In the genomic region with DNA sequence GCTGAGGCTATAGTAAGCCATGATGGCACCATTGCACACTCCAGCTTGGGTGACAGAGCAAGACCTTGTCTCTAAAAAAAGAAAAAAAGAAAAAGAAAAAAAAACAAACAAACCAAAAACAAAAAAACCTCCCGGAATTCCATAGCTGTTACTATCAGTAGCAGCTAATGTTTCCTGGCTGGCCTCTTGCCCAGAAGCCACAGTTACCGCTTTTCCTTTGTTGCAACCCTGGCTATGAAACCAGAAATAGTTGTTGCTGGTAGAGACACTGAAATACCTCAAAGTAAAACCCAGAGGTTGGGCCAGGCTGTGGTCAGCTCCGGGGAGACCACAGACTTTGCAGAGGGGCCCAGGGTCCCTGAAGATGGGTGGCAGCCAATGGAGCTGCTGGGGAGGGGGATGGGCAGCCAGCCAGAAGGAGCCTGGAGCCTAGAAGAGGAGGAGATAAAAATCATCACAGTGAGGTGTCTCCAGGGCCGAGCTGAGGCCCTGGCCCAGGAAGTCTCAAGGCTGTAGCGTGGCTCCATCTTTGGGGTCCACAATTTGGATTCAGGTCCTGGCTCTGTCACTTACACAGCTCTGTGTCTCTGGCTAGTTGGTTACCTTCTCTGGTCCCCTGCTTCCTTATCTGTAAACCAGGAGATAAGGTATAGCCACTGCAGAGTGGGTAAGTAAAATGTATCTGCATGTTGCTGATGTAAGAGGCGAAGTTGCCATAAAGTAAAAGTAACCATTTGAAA, we compare ENCODE assay signal across 8 cellular contexts. TPM values are rescaled to one million over a fixed set of nuclear protein-coding genes. Genes with fewer than 3 reads are reported as not detected.
DNase-seq lines count a peak whose midpoint lies in the region; ATAC-seq and TF ChIP-seq lines count a peak whose summit lies in the region.

No MANE protein-coding gene starts in this region.

- no peaks in the 10 kb centered on the region for H3K27me3 ChIP-seq in right lobe of liver

- ATAC-seq in right lobe of liver (peak; percentile 37 to 55 (median 38)), GM18868 (IDR thresholded peaks at IDR 0.05; ENCODE audit: unreplicated experiment) (no peak)

- peak overlapping the region; percentile 93 for H3K27ac ChIP-seq in RWPE1
- peak overlapping the region; percentile 60 for H3K27ac ChIP-seq in cingulate gyrus (ENCODE audit: low read depth, low read length)
- H3K27ac ChIP-seq in right lobe of liver, result peak overlapping the region; percentile 5 to 84 (median 51)

- DNase-seq in C1 segment of cervical spinal cord (lab: John Stamatoyannopoulos, UW) (peak in 10 of 14 donors; percentile 20 to 69 (median 42)), HT1080 (ENCODE audit: low read depth) (peak; percentile 95), RWPE1 (ENCODE audit: low spot score) (peak; percentile 73), right lobe of liver (peak; percentile 77 to 87 (median 78)), superior temporal gyrus (ENCODE audit: extremely low spot score) (peak; percentile 68)
- DNase-seq in stimulated activated CD4-positive, alpha-beta T cell treated with anti-CD3 and anti-CD28 coated beads, Interleukin-1b, Interleukin-23, amount 100 ng/mL, for 48 hours, result no peak

- H3K9me3 ChIP-seq in right lobe of liver, result no peaks in the 10 kb centered on the region

- H3K4me1 ChIP-seq in right lobe of liver, result peaks cover 0 to 27% (median 1%) of the 10 kb centered on the region in 4 donors

- intact Hi-C loops in right lobe of liver (cut with DNase I), result no loop called here

- WGBS in right lobe of liver (ENCODE audit: insufficient coverage, low coverage, low lambda C conversion rate, missing lambda C conversion rate), result 19% methylated on average over 6 of the region's 6 CpGs

- no peak overlapping the region for H3K4me3 ChIP-seq in right lobe of liver

- no peak for TF ChIP-seq POLR2A in right lobe of liver (IDR thresholded peaks at IDR 0.05)

- CTCF ChIA-PET in RWPE1 (lab: Yijun Ruan, JAX), result interaction anchor here (0.6 kb wide), 2 partner anchors 902 to 1022 kb away, joined by 4 read pairs; no protein-coding TSS in a partner anchor

- TF ChIP-seq CTCF in RWPE1 (conservative IDR thresholded peaks at IDR 0.05; ENCODE audit: low read depth), result no peak
- TF ChIP-seq CTCF in right lobe of liver (IDR thresholded peaks at IDR 0.05), result no peak

- H3K36me3 ChIP-seq in right lobe of liver, result no peaks in the 10 kb centered on the region

- POLR2A ChIA-PET in RWPE1 (lab: Yijun Ruan, JAX; ENCODE audit: low non-redundant PET), result interaction anchor here (0.6 kb wide), 1 partner anchor 42 kb away, joined by 3 read pairs; no protein-coding TSS in a partner anchor

RNA-seq across cellular contexts. Expression of gene CHST12, which starts 3.4 kb away (rescaled TPM):
- 13.4 and 17.7 TPM in 2 replicates for total RNA-seq in HT1080 (2014; rRNA removed; shearing (Covaris generic))
- polyA plus RNA-seq in HT1080 (2015; cell fraction: cytosol; rRNA removed), result 11.1 and 14.6 TPM in 2 replicates
- 8.3 and 8.6 TPM in 2 replicates for polyA plus RNA-seq in HT1080 (2015; cell fraction: nucleus; rRNA removed)
- total RNA-seq in right lobe of liver, result 1 to 10 TPM; 3.0 to 7.9 (median 5.7) TPM

RNA-seq across cellular contexts. Expression of gene EIF3B, which starts 45.4 kb away (rescaled TPM):
- 248 and 258 TPM in 2 replicates for total RNA-seq in HT1080 (2014; rRNA removed; shearing (Covaris generic))
- polyA plus RNA-seq in HT1080 (2015; cell fraction: cytosol; rRNA removed), result 142 and 150 TPM in 2 replicates
- 268 and 275 TPM in 2 replicates for polyA plus RNA-seq in HT1080 (2015; cell fraction: nucleus; rRNA removed)
- 10 to 100 TPM; 61.6 to 93.3 (median 68.3) TPM for total RNA-seq in right lobe of liver
